In the genomic region with DNA sequence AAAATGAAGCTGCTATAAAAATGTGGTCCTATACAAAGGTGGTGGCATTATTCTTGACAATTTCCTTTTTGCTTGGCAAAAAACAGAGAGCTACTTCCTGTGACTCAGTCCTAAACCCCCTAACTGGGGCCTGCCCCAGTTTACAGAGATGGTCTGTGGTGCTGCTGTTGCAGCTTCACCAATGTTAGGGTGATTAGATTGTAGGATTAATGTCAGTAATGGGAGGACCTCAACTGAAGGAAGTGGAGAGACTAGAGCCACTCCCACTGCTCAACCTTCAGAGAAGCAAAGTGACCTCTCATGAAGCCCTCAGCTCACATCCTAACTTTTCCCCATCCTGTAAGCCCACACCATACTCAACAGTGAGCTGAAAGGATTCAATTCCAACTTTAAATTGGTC, we compare ENCODE assay signal across 9 cellular contexts. TPM values are rescaled to one million over a fixed set of nuclear protein-coding genes. Genes with fewer than 3 reads are reported as not detected.
A peak's percentile ranks its signal among the peaks of the same experiment; 100 is the strongest.
DNase-seq lines count a peak whose midpoint lies in the region; ATAC-seq lines count a peak whose summit lies in the region.
"Had no signal": no experiment of that assay in that cellular context is flagged by ENCODE, and none has a peak within 500 bp of the region (broad histone marks: within the 10 kb centered on the region; RNA-seq: fewer than 3 reads in every experiment).

No MANE protein-coding gene starts in this region.

- H3K4me3 Mint-ChIP-seq in activated CD8-positive, alpha-beta T cell treated with anti-CD3 and anti-CD28 coated beads, Interleukin-2, amount 10 ng/mL, durations not matched to agents 7 days and 5 days, result peak overlapping the region; percentile 98

- peak; percentile 38 for ATAC-seq in activated CD8-positive, alpha-beta T cell treated with anti-CD3 and anti-CD28 coated beads, Interleukin-2, amount 10 ng/mL, durations not matched to agents 7 days and 5 days
- ATAC-seq in left colon (peak; percentile 30), GM18907 (IDR thresholded peaks at IDR 0.05; ENCODE audit: unreplicated experiment) (no peak), HG02870 (IDR thresholded peaks at IDR 0.05; ENCODE audit: unreplicated experiment) (no peak)
- ATAC-seq: heart right ventricle had no signal

- H3K4me1 Mint-ChIP-seq in activated CD8-positive, alpha-beta T cell treated with anti-CD3 and anti-CD28 coated beads, Interleukin-2, amount 10 ng/mL, durations not matched to agents 7 days and 5 days (ENCODE audit: low read depth), result peaks cover 54% of the 10 kb centered on the region

- peaks cover 33% of the 10 kb centered on the region for H3K36me3 Mint-ChIP-seq in activated CD8-positive, alpha-beta T cell treated with anti-CD3 and anti-CD28 coated beads, Interleukin-2, amount 10 ng/mL, durations not matched to agents 7 days and 5 days (ENCODE audit: low read depth)

- CTCF ChIA-PET in activated CD8-positive, alpha-beta T cell treated with anti-CD3 and anti-CD28 coated beads, Interleukin-2, amount 10 ng/mL, durations not matched to agents 7 days and 5 days (lab: Charles Lee), result interaction anchor here (0.8 to 8.3 kb wide), 28 partner anchors 9 to 239 kb away, joined by 3 to 245 read pairs (median 6); a partner anchor contains a TSS

- DNase-seq in stimulated activated CD4-positive, alpha-beta T cell treated with anti-CD3 and anti-CD28 coated beads, Interleukin-15, amount 100 ng/mL, for 24 hours, result peak; percentile 53
- no peak for DNase-seq in stimulated activated CD4-positive, alpha-beta T cell treated with anti-CD3 and anti-CD28 coated beads, Interleukin-2, amount 100 ng/mL, for 48 hours
- peak; percentile 70 for DNase-seq in activated CD8-positive, alpha-beta T cell treated with anti-CD3 and anti-CD28 coated beads, Interleukin-2, amount 10 ng/mL, durations not matched to agents 7 days and 5 days
- DNase-seq in left colon (peak in 1 of 2 donors; percentile 42), NCI-H1436 treated with DMSO at 0.1 percent for 48 hours (lab: John Stamatoyannopoulos, UW) (no peak)
- DNase-seq: heart right ventricle had no signal

- POLR2A ChIA-PET in activated CD8-positive, alpha-beta T cell treated with anti-CD3 and anti-CD28 coated beads, Interleukin-2, amount 10 ng/mL, durations not matched to agents 7 days and 5 days (lab: Charles Lee), result interaction anchor here (1.0 to 2.8 kb wide), 14 partner anchors 9 to 138 kb away, joined by 3 to 19 read pairs (median 4); a partner anchor contains a TSS

- H3K27ac ChIP-seq in urinary bladder (ENCODE audit: low read depth), result peak overlapping the region; percentile 35

- intact Hi-C loops in left colon (cut with DNase I, micrococcal nuclease), result loop anchor here in 1 of 2 donors (5.0 kb wide), 1 partner anchor 35 kb away; a partner anchor contains a TSS

- no peaks in the 10 kb centered on the region for H3K27me3 Mint-ChIP-seq in activated CD8-positive, alpha-beta T cell treated with anti-CD3 and anti-CD28 coated beads, Interleukin-2, amount 10 ng/mL, durations not matched to agents 7 days and 5 days (ENCODE audit: low read depth)

- no peaks in the 10 kb centered on the region for H3K9me3 Mint-ChIP-seq in activated CD8-positive, alpha-beta T cell treated with anti-CD3 and anti-CD28 coated beads, Interleukin-2, amount 10 ng/mL, durations not matched to agents 7 days and 5 days (ENCODE audit: insufficient read depth)

- no peaks in the 10 kb centered on the region for H3K36me3 ChIP-seq in urinary bladder (ENCODE audit: insufficient read depth)

- peak overlapping the region; percentile 90 for H3K27ac Mint-ChIP-seq in activated CD8-positive, alpha-beta T cell treated with anti-CD3 and anti-CD28 coated beads, Interleukin-2, amount 10 ng/mL, durations not matched to agents 7 days and 5 days

- no peaks in the 10 kb centered on the region for H3K4me1 ChIP-seq in urinary bladder (ENCODE audit: insufficient read depth)

- H3K4me3 ChIP-seq in urinary bladder (ENCODE audit: low read depth, low read length), result no peak overlapping the region

RNA-seq across cellular contexts. Expression of a gene that starts 3.6 kb away (rescaled TPM):
- 100 to 1,000 TPM; 425 to 431 TPM for total RNA-seq in activated CD8-positive, alpha-beta T cell treated with anti-CD3 and anti-CD28 coated beads, Interleukin-2, amount 10 ng/mL, durations not matched to agents 7 days and 5 days
- 1,000 to 10,000 TPM; 2,086 to 2,115 TPM for total RNA-seq in left colon
- total RNA-seq in urinary bladder, result 322 TPM
- polyA plus RNA-seq in urinary bladder, result 1,706 TPM

RNA-seq across cellular contexts. Expression of a gene that starts 8.6 kb away (rescaled TPM):
- 1 to 10 TPM; 1.8 to 1.9 TPM for total RNA-seq in activated CD8-positive, alpha-beta T cell treated with anti-CD3 and anti-CD28 coated beads, Interleukin-2, amount 10 ng/mL, durations not matched to agents 7 days and 5 days
- total RNA-seq in left colon, result not detected
- total RNA-seq in urinary bladder, result not detected
- polyA plus RNA-seq in urinary bladder, result 0.42 TPM
- total RNA-seq: heart right ventricle had no signal
- polyA plus RNA-seq: heart right ventricle had no signal

RNA-seq across cellular contexts. Expression of a gene that starts 13.4 kb away (rescaled TPM):
- 100 to 1,000 TPM; 628 to 665 TPM for total RNA-seq in activated CD8-positive, alpha-beta T cell treated with anti-CD3 and anti-CD28 coated beads, Interleukin-2, amount 10 ng/mL, durations not matched to agents 7 days and 5 days
- total RNA-seq in left colon (10 to 100 TPM; 36.1 to 79.4 TPM), urinary bladder (113 TPM)
- 440 TPM for polyA plus RNA-seq in urinary bladder

RNA-seq across cellular contexts. Expression of a gene that starts 16.9 kb away (rescaled TPM):
- total RNA-seq in activated CD8-positive, alpha-beta T cell treated with anti-CD3 and anti-CD28 coated beads, Interleukin-2, amount 10 ng/mL, durations not matched to agents 7 days and 5 days, result not detected
- total RNA-seq in left colon (not detected), urinary bladder (not detected)
- 5.2 TPM for polyA plus RNA-seq in urinary bladder

RNA-seq across cellular contexts. Expression of a gene that starts 33.5 kb away (rescaled TPM):
- under 1 TPM in 1 of 2 experiments, not detected in 1; 0.63 TPM for total RNA-seq in activated CD8-positive, alpha-beta T cell treated with anti-CD3 and anti-CD28 coated beads, Interleukin-2, amount 10 ng/mL, durations not matched to agents 7 days and 5 days
- 1 to 10 TPM in 1 of 2 donors, not detected in 1; 1.1 TPM for total RNA-seq in left colon
- 26.2 TPM for total RNA-seq in urinary bladder
- polyA plus RNA-seq in urinary bladder, result 91.2 TPM

Comparison
In these comparisons a context has a peak if more than half of its experiments do, and no peak if none do; other contexts are left out.
1. DNase-seq: peak in stimulated activated CD4-positive, alpha-beta T cell treated with anti-CD3 and anti-CD28 coated beads, Interleukin-15, amount 100 ng/mL, for 24 hours (single experiment) and activated CD8-positive, alpha-beta T cell treated with anti-CD3 and anti-CD28 coated beads, Interleukin-2, amount 10 ng/mL, durations not matched to agents 7 days and 5 days (single experiment); none in stimulated activated CD4-positive, alpha-beta T cell treated with anti-CD3 and anti-CD28 coated beads, Interleukin-2, amount 100 ng/mL, for 48 hours (0 of 2) and NCI-H1436 treated with DMSO at 0.1 percent for 48 hours (single experiment).
2. ATAC-seq: peak in activated CD8-positive, alpha-beta T cell treated with anti-CD3 and anti-CD28 coated beads, Interleukin-2, amount 10 ng/mL, durations not matched to agents 7 days and 5 days (single experiment) and left colon (single experiment); none in GM18907 (single experiment) and HG02870 (single experiment).